In genomic region chr12:26274441-26275312, GRCh38 we compare ENCODE assay signal across 8 cellular contexts.
DNase-seq lines count a peak whose midpoint lies in the region; ATAC-seq and TF ChIP-seq lines count a peak whose summit lies in the region.

No MANE protein-coding gene starts in this region.

- DNase-seq in DMS 273 (lab: John Stamatoyannopoulos, UW; ENCODE audit: unreplicated experiment), result peak; percentile 60
- DNase-seq in SW 1271 (lab: John Stamatoyannopoulos, UW), result peak; percentile 96 to 99
- peak in 8 of 10 donors; percentile 47 to 79 (median 65) for DNase-seq in dorsolateral prefrontal cortex
- DNase-seq in lung microvascular endothelial cell (ENCODE audit: low read depth in 2 of 2), result peak; percentile 87 to 100
- peak; percentile 3 for DNase-seq in stimulated activated CD8-positive, alpha-beta memory T cell treated with anti-CD3 and anti-CD28 coated beads, Interleukin-15, amount 100 ng/mL, for 24 hours (ENCODE audit: low read depth)
- DNase-seq in NCI-H1417 treated with DMSO at 0.1 percent for 48 hours (lab: John Stamatoyannopoulos, UW), result no peak

- H3K27me3 ChIP-seq in dorsolateral prefrontal cortex, result no peaks in the 10 kb centered on the region

- peak in 31 of 56 donors; percentile 7 to 48 (median 26) for TF ChIP-seq CTCF in dorsolateral prefrontal cortex (IDR thresholded peaks at IDR 0.05 in 54 of 56, conservative IDR thresholded peaks at IDR 0.05 in 2 of 56; ENCODE audit: low read depth in 1 of 56, partially characterized antibody in 56 of 56)

- ATAC-seq in GM19455 (IDR thresholded peaks at IDR 0.05; ENCODE audit: unreplicated experiment) (peak; percentile 93), HG03469 (IDR thresholded peaks at IDR 0.05; ENCODE audit: unreplicated experiment) (peak; percentile 97)

- H3K27ac ChIP-seq in dorsolateral prefrontal cortex, result peak overlapping the region; percentile 26 to 94 (median 86)

- peak overlapping the region in 2 of 59 donors; percentile 3 to 16 for H3K4me3 ChIP-seq in dorsolateral prefrontal cortex

- intact Hi-C loops in dorsolateral prefrontal cortex (cut with DNase I), result loop anchor here (5.0 to 10.0 kb wide), 3 partner anchors 47 to 147 kb away; partner anchors contain the start of genes BHLHE41 (in 1 of the 2) and SSPN (in 1 of the 2)
